Comparison of ENCODE assay signal across 9 cellular contexts in the genomic region with DNA sequence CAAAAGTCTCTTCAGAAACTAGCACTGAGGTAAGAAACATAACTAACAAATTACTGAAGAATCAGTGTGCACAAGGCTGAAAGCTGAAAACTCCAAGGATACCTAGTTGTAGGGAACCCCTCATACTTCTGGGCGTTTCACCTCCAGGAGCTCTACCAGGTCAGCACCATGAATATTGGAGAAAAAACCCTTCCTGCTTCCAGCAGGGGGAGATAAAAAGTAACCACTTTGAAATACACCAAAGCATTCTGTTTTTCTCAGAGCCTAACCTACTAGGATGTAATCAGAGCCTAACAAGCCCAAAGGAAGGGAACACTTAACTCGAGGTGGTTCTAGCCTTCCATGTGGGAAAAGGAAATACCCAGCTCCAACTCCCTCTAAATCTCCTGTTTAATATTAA.
DNase-seq lines count a peak whose midpoint lies in the region; ATAC-seq and TF ChIP-seq lines count a peak whose summit lies in the region.
"Had no signal": no experiment of that assay in that cellular context is flagged by ENCODE, and none has a peak within 500 bp of the region (broad histone marks: within the 10 kb centered on the region; RNA-seq: fewer than 3 reads in every experiment).

No MANE protein-coding gene starts in this region.

- TF ChIP-seq CTCF in LNCaP clone FGC (IDR thresholded peaks at IDR 0.05; ENCODE audit: control insufficient read depth, extremely low read depth, insufficient read depth) (peak; percentile 31), chondrocyte (IDR thresholded peaks at IDR 0.05) (peak; percentile 75), neutrophil (IDR thresholded peaks at IDR 0.05) (peak; percentile 48)

- DNase-seq in DMS 273 (lab: John Stamatoyannopoulos, UW; ENCODE audit: unreplicated experiment) (peak; percentile 32), DMS 273 treated with DMSO at 0.1 percent for 48 hours (lab: John Stamatoyannopoulos, UW) (no peak), LNCaP clone FGC (ENCODE audit: low read depth) (no peak), chondrocyte (ENCODE audit: low spot score) (no peak)
- no peak for DNase-seq in stimulated activated effector memory CD8-positive, alpha-beta T cell treated with anti-CD3 and anti-CD28 coated beads, Interleukin-12 subunit alpha, Interleukin-12 subunit beta, amount 100 ng/mL, for 72 hours (ENCODE audit: low spot score in 2 of 2)
- no peak for DNase-seq in activated T-cell treated with anti-CD3 and anti-CD28 coated beads, Interleukin-2, amount 50 U/mL, for 72 hours
- DNase-seq: kidney glomerular epithelial cell had no signal

- H3K36me3 Mint-ChIP-seq in chondrocyte (ENCODE audit: low read depth): no peaks in the 10 kb centered on the region
- H3K36me3 Mint-ChIP-seq in stimulated activated effector memory CD8-positive, alpha-beta T cell treated with anti-CD3 and anti-CD28 coated beads, Interleukin-12 subunit alpha, Interleukin-12 subunit beta, amount 100 ng/mL, for 72 hours: no peaks in the 10 kb centered on the region
- no peaks in the 10 kb centered on the region for H3K36me3 Mint-ChIP-seq in activated T-cell treated with anti-CD3 and anti-CD28 coated beads, Interleukin-2, amount 50 U/mL, for 72 hours (ENCODE audit: insufficient read depth in 2 of 2)

- no peak for ATAC-seq in HG02763 (IDR thresholded peaks at IDR 0.05; ENCODE audit: unreplicated experiment)
- no peak for ATAC-seq in stimulated activated effector memory CD8-positive, alpha-beta T cell treated with anti-CD3 and anti-CD28 coated beads, Interleukin-12 subunit alpha, Interleukin-12 subunit beta, amount 100 ng/mL, for 72 hours
- no peak for ATAC-seq in activated T-cell treated with anti-CD3 and anti-CD28 coated beads, Interleukin-2, amount 50 U/mL, for 72 hours (replicated peaks in 1 of 2)

- H3K27ac ChIP-seq in neutrophil: peak overlapping the region; percentile 26

- H3K27me3 ChIP-seq in neutrophil: no peaks in the 10 kb centered on the region

- no peak overlapping the region for H3K4me3 ChIP-seq in LNCaP clone FGC (ENCODE audit: low read depth, low read length)
- no peak overlapping the region for H3K4me3 ChIP-seq in neutrophil (ENCODE audit: low read depth in 1 of 2, low read length in 1 of 2)

- no peaks in the 10 kb centered on the region for H3K9me3 ChIP-seq in neutrophil

- H3K4me3 Mint-ChIP-seq in chondrocyte (ENCODE audit: unreplicated experiment): no peak overlapping the region
- no peak overlapping the region for H3K4me3 Mint-ChIP-seq in stimulated activated effector memory CD8-positive, alpha-beta T cell treated with anti-CD3 and anti-CD28 coated beads, Interleukin-12 subunit alpha, Interleukin-12 subunit beta, amount 100 ng/mL, for 72 hours
- H3K4me3 Mint-ChIP-seq in activated T-cell treated with anti-CD3 and anti-CD28 coated beads, Interleukin-2, amount 50 U/mL, for 72 hours: no peak overlapping the region

- peaks cover 5% of the 10 kb centered on the region for H3K9me3 Mint-ChIP-seq in chondrocyte (ENCODE audit: low read depth)
- H3K9me3 Mint-ChIP-seq in stimulated activated effector memory CD8-positive, alpha-beta T cell treated with anti-CD3 and anti-CD28 coated beads, Interleukin-12 subunit alpha, Interleukin-12 subunit beta, amount 100 ng/mL, for 72 hours: peaks cover 12% of the 10 kb centered on the region
- H3K9me3 Mint-ChIP-seq in activated T-cell treated with anti-CD3 and anti-CD28 coated beads, Interleukin-2, amount 50 U/mL, for 72 hours: peaks cover 2 to 4% of the 10 kb centered on the region in 2 donors

- peaks cover 17% of the 10 kb centered on the region for H3K4me1 Mint-ChIP-seq in chondrocyte (ENCODE audit: low read depth)
- H3K4me1 Mint-ChIP-seq in stimulated activated effector memory CD8-positive, alpha-beta T cell treated with anti-CD3 and anti-CD28 coated beads, Interleukin-12 subunit alpha, Interleukin-12 subunit beta, amount 100 ng/mL, for 72 hours: no peaks in the 10 kb centered on the region
- no peaks in the 10 kb centered on the region for H3K4me1 Mint-ChIP-seq in activated T-cell treated with anti-CD3 and anti-CD28 coated beads, Interleukin-2, amount 50 U/mL, for 72 hours (ENCODE audit: low read depth)

- no peaks in the 10 kb centered on the region for H3K36me3 ChIP-seq in neutrophil

- peaks cover 0 to 7% of the 10 kb centered on the region in 2 experiments for H3K4me1 ChIP-seq in neutrophil (ENCODE audit: control insufficient read depth in 1 of 2, insufficient read depth in 1 of 2, low read depth in 1 of 2, low read length in 1 of 2)

- H3K27me3 Mint-ChIP-seq in chondrocyte (ENCODE audit: low read depth): peaks cover 4% of the 10 kb centered on the region
- no peaks in the 10 kb centered on the region for H3K27me3 Mint-ChIP-seq in activated T-cell treated with anti-CD3 and anti-CD28 coated beads, Interleukin-2, amount 50 U/mL, for 72 hours (ENCODE audit: low read depth)

- no peak overlapping the region for H3K27ac Mint-ChIP-seq in chondrocyte (ENCODE audit: unreplicated experiment)
- H3K27ac Mint-ChIP-seq in stimulated activated effector memory CD8-positive, alpha-beta T cell treated with anti-CD3 and anti-CD28 coated beads, Interleukin-12 subunit alpha, Interleukin-12 subunit beta, amount 100 ng/mL, for 72 hours: no peak overlapping the region
- H3K27ac Mint-ChIP-seq in activated T-cell treated with anti-CD3 and anti-CD28 coated beads, Interleukin-2, amount 50 U/mL, for 72 hours: no peak overlapping the region
